In genomic region chr13:50026788-50027473, GRCh38 we compare ENCODE assay signal across 13 cellular contexts. TPM values are rescaled to one million over a fixed set of nuclear protein-coding genes. Genes with fewer than 3 reads are reported as not detected.
DNase-seq lines count a peak whose midpoint lies in the region; ATAC-seq and TF ChIP-seq lines count a peak whose summit lies in the region.
"Had no signal": no experiment of that assay in that cellular context is flagged by ENCODE, and none has a peak within 500 bp of the region (broad histone marks: within the 10 kb centered on the region; RNA-seq: fewer than 3 reads in every experiment).

No MANE protein-coding gene starts in this region.

- H3K36me3 ChIP-seq in gastrocnemius medialis (peaks cover 0 to 7% of the 10 kb centered on the region in 2 donors), SK-N-SH (replicated peaks in 1 of 2; ENCODE audit: control insufficient read depth in 1 of 2, insufficient read depth in 2 of 2, low read length in 1 of 2) (peaks cover 3 to 22% of the 10 kb centered on the region in 2 experiments)

- H3K4me3 ChIP-seq in gastrocnemius medialis (no peak overlapping the region), SK-N-SH (ENCODE audit: low read depth in 2 of 2, low read length in 1 of 2) (no peak overlapping the region)

- no peaks in the 10 kb centered on the region for H3K27me3 ChIP-seq in gastrocnemius medialis
- H3K27me3 ChIP-seq in SK-N-SH (ENCODE audit: insufficient read depth) = no peaks in the 10 kb centered on the region
- H3K27me3 ChIP-seq: neutrophil had no signal

- no peaks in the 10 kb centered on the region for H4K20me1 ChIP-seq in SK-N-SH (ENCODE audit: insufficient read depth)

- H3K9me3 Mint-ChIP-seq in WTC11 (no peaks in the 10 kb centered on the region), CD14-positive monocyte (peaks cover 0 to 2% (median 0%) of the 10 kb centered on the region in 7 donors)
- H3K9me3 Mint-ChIP-seq in activated naive CD4-positive, alpha-beta T cell treated with anti-CD3 and anti-CD28 coated beads for 36 hours = no peaks in the 10 kb centered on the region
- H3K9me3 Mint-ChIP-seq: CD8-positive, alpha-beta T cell had no signal

- H3K9me3 ChIP-seq in gastrocnemius medialis = no peaks in the 10 kb centered on the region
- H3K9me3 ChIP-seq in SK-N-SH = no peaks in the 10 kb centered on the region; the same call in 1 of the 2 replicates
- H3K9me3 ChIP-seq: neutrophil had no signal

- H2AFZ ChIP-seq in SK-N-SH (ENCODE audit: low read depth) = no peak overlapping the region

- H3K27ac Mint-ChIP-seq in WTC11 = peak overlapping the region; percentile 69; the same call in 1 of the 2 replicates
- H3K27ac Mint-ChIP-seq in CD14-positive monocyte = peak overlapping the region in 1 of 7 donors; percentile 63
- no peak overlapping the region for H3K27ac Mint-ChIP-seq in activated naive CD4-positive, alpha-beta T cell treated with anti-CD3 and anti-CD28 coated beads for 36 hours
- H3K27ac Mint-ChIP-seq: CD8-positive, alpha-beta T cell had no signal

- H3K4me3 Mint-ChIP-seq in WTC11 = no peak overlapping the region
- H3K4me3 Mint-ChIP-seq in CD14-positive monocyte = no peak overlapping the region
- no peak overlapping the region for H3K4me3 Mint-ChIP-seq in activated naive CD4-positive, alpha-beta T cell treated with anti-CD3 and anti-CD28 coated beads for 36 hours
- H3K4me3 Mint-ChIP-seq: CD8-positive, alpha-beta T cell had no signal

- H3K4me1 Mint-ChIP-seq in WTC11 = peaks cover 5% of the 10 kb centered on the region; the same call in 1 of the 2 replicates
- H3K4me1 Mint-ChIP-seq in CD14-positive monocyte = no peaks in the 10 kb centered on the region
- peaks cover 6% of the 10 kb centered on the region for H3K4me1 Mint-ChIP-seq in activated naive CD4-positive, alpha-beta T cell treated with anti-CD3 and anti-CD28 coated beads for 36 hours (ENCODE audit: low read depth)

- ATAC-seq in GM19468 (IDR thresholded peaks at IDR 0.05; ENCODE audit: extremely low read depth, unreplicated experiment) = peak; percentile 94
- peak; percentile 97 for ATAC-seq in HG03045 (IDR thresholded peaks at IDR 0.05; ENCODE audit: unreplicated experiment)
- no peak for ATAC-seq in WTC11
- no peak for ATAC-seq in gastrocnemius medialis
- ATAC-seq: CD8-positive, alpha-beta T cell had no signal

- no peak overlapping the region for H3K9ac ChIP-seq in SK-N-SH

- H3K27me3 Mint-ChIP-seq in WTC11 (ENCODE audit: low read depth) (no peaks in the 10 kb centered on the region), CD14-positive monocyte (ENCODE audit: low read depth in 3 of 3) (no peaks in the 10 kb centered on the region)
- no peaks in the 10 kb centered on the region for H3K27me3 Mint-ChIP-seq in activated naive CD4-positive, alpha-beta T cell treated with anti-CD3 and anti-CD28 coated beads for 36 hours (ENCODE audit: low read depth)

- DNase-seq in GM13977 (ENCODE audit: low spot score) (peak; percentile 48), WTC11 (ENCODE audit: low spot score) (no peak), CD14-positive monocyte (ENCODE audit: low spot score) (no peak), gastrocnemius medialis (no peak), SK-N-SH (no peak)
- DNase-seq in activated naive CD4-positive, alpha-beta T cell treated with anti-CD3 and anti-CD28 coated beads for 36 hours = no peak
- DNase-seq: CD8-positive, alpha-beta T cell; dermis blood vessel endothelial cell; H7; NCI-H187 had no signal

- no peaks in the 10 kb centered on the region for H3K36me3 Mint-ChIP-seq in WTC11
- peaks cover 53 to 62% of the 10 kb centered on the region in 2 donors for H3K36me3 Mint-ChIP-seq in CD14-positive monocyte
- H3K36me3 Mint-ChIP-seq in activated naive CD4-positive, alpha-beta T cell treated with anti-CD3 and anti-CD28 coated beads for 36 hours (ENCODE audit: low read depth) = peaks cover 15% of the 10 kb centered on the region

- H3K4me1 ChIP-seq in gastrocnemius medialis (no peaks in the 10 kb centered on the region), SK-N-SH (ENCODE audit: control insufficient read depth in 1 of 2, insufficient read depth in 2 of 2, low read depth in 1 of 2, low read length in 1 of 2) (peaks cover 0 to 3% of the 10 kb centered on the region in 2 experiments; a peak in 2 of 4 replicates)

- TF ChIP-seq CTCF in GM13977 (IDR thresholded peaks at IDR 0.05; ENCODE audit: extremely low read depth, insufficient read depth, missing control alignments) = no peak
- no peak for TF ChIP-seq CTCF in WTC11 (IDR thresholded peaks at IDR 0.05)
- no peak for TF ChIP-seq CTCF in CD14-positive monocyte (IDR thresholded peaks at IDR 0.05)
- no peak for TF ChIP-seq CTCF in gastrocnemius medialis (IDR thresholded peaks at IDR 0.05 in 4 of 5, conservative IDR thresholded peaks at IDR 0.05 in 1 of 5)
- TF ChIP-seq CTCF in SK-N-SH (IDR thresholded peaks at IDR 0.05) = no peak

- intact Hi-C loops in CD14-positive monocyte (cut with micrococcal nuclease) = no loop called here
- intact Hi-C loops in gastrocnemius medialis (cut with DNase I; ENCODE audit: low total_unique reads) = no loop called here
- intact Hi-C loops in activated naive CD4-positive, alpha-beta T cell treated with anti-CD3 and anti-CD28 coated beads for 36 hours (cut with micrococcal nuclease) = no loop called here

- H3K27ac ChIP-seq in gastrocnemius medialis = no peak overlapping the region
- no peak overlapping the region for H3K27ac ChIP-seq in SK-N-SH (ENCODE audit: low read depth in 2 of 2, low read length in 1 of 2)
- H3K27ac ChIP-seq: neutrophil had no signal

- no peak overlapping the region for H3K4me2 ChIP-seq in SK-N-SH

- no peaks in the 10 kb centered on the region for H3K9me2 ChIP-seq in SK-N-SH

- no peaks in the 10 kb centered on the region; the same call in 1 of the 2 replicates for H3K79me2 ChIP-seq in SK-N-SH (ENCODE audit: insufficient read depth)

- 93% methylated on average over 2 of the region's 2 CpGs for WGBS in SK-N-SH (ENCODE audit: low lambda C conversion rate)

- peaks cover 26% of the 10 kb centered on the region for H3F3A ChIP-seq in SK-N-SH (replicated peaks; ENCODE audit: insufficient read depth)

- in situ Hi-C loops in GM13977 (cut with MboI; ENCODE audit: low pct_unique_long_range_greater_than_20kb, low sequenced_read_pairs, unreplicated experiment) (no loop called here), gastrocnemius medialis (cut with MboI; ENCODE audit: low sequenced_read_pairs in 4 of 4) (no loop called here)

- POLR2A ChIA-PET in WTC11 (lab: Charles Lee) (no interaction called here), SK-N-SH (lab: Yijun Ruan, JAX) (no interaction called here)

- TF ChIP-seq RAD21 in SK-N-SH (IDR thresholded peaks at IDR 0.05; ENCODE audit: low read length) = no peak

- no peak for TF ChIP-seq EP300 in SK-N-SH (IDR thresholded peaks at IDR 0.05; ENCODE audit: borderline replicate concordance in 1 of 2, low read depth in 1 of 2, low read length in 1 of 2)

- CTCF ChIA-PET in WTC11 (lab: Charles Lee) = no interaction called here
- CTCF ChIA-PET in SK-N-SH (lab: Yijun Ruan, JAX) = interaction anchor here (1.0 kb wide), 1 partner anchor 28 kb away, joined by 3 read pairs; no protein-coding TSS in a partner anchor
- CTCF ChIA-PET in activated naive CD4-positive, alpha-beta T cell treated with anti-CD3 and anti-CD28 coated beads for 36 hours (lab: Charles Lee) = interaction anchor here (0.7 kb wide), 1 partner anchor 262 kb away, joined by 3 read pairs; no protein-coding TSS in a partner anchor

- no peak for TF ChIP-seq POLR2A in gastrocnemius medialis (IDR thresholded peaks at IDR 0.05)

TF ChIP-seq in WTC11, 78 proteins besides CTCF, POLR2A, EP300 and RAD21 (continues in another document):
- no peak for TF ChIP-seq ZNF232 (CRISPR knock-in tag; IDR thresholded peaks at IDR 0.05)
- no peak for TF ChIP-seq MXD4 (CRISPR knock-in tag; IDR thresholded peaks at IDR 0.05; ENCODE audit: borderline replicate concordance)
- no peak for TF ChIP-seq MLX (CRISPR knock-in tag; IDR thresholded peaks at IDR 0.05)
- no peak for TF ChIP-seq NR3C1 (CRISPR knock-in tag; conservative IDR thresholded peaks at IDR 0.05; ENCODE audit: low read depth)

TF ChIP-seq in SK-N-SH, 30 proteins besides CTCF, POLR2A, EP300 and RAD21 (continues in another document):
- TF ChIP-seq MEF2A (IDR thresholded peaks at IDR 0.05; ENCODE audit: borderline replicate concordance, low read depth) (no peak), YY1 (IDR thresholded peaks at IDR 0.05; ENCODE audit: low read depth) (no peak), ELF1 (IDR thresholded peaks at IDR 0.05) (no peak), JUND (IDR thresholded peaks at IDR 0.05) (no peak)
- TF ChIP-seq, protein P1, sequence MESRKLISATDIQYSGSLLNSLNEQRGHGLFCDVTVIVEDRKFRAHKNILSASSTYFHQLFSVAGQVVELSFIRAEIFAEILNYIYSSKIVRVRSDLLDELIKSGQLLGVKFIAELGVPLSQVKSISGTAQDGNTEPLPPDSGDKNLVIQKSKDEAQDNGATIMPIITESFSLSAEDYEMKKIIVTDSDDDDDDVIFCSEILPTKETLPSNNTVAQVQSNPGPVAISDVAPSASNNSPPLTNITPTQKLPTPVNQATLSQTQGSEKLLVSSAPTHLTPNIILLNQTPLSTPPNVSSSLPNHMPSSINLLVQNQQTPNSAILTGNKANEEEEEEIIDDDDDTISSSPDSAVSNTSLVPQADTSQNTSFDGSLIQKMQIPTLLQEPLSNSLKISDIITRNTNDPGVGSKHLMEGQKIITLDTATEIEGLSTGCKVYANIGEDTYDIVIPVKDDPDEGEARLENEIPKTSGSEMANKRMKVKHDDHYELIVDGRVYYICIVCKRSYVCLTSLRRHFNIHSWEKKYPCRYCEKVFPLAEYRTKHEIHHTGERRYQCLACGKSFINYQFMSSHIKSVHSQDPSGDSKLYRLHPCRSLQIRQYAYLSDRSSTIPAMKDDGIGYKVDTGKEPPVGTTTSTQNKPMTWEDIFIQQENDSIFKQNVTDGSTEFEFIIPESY (IDR thresholded peaks at IDR 0.05; ENCODE audit: borderline replicate concordance, low read depth) = no peak

RNA-seq across cellular contexts. Expression of gene KCNRG, which starts 11.7 kb away (rescaled TPM):
- total RNA-seq in WTC11 (2021) (0.21 to 1.1 TPM (median 0.32 TPM) in 3 replicates), gastrocnemius medialis (under 1 TPM in 2 of 4 donors, not detected in 2; 0.66 to 0.72 TPM)
- polyA plus RNA-seq in CD14-positive monocyte (under 1 TPM in 1 of 2 donors, not detected in 1; 0.15 TPM), SK-N-SH (2012; rRNA removed) (0.97 and 1.1 TPM in 2 replicates)
- polyA plus RNA-seq in SK-N-SH (2012; cell fraction: cytosol; rRNA removed) = 1.2 and 1.4 TPM in 2 replicates
- polyA plus RNA-seq in SK-N-SH (2012; cell fraction: nucleus; rRNA removed) = 0.58 and 1.0 TPM in 2 replicates
- not detected for total RNA-seq in activated naive CD4-positive, alpha-beta T cell treated with anti-CD3 and anti-CD28 coated beads for 36 hours

RNA-seq across cellular contexts. Expression of gene TRIM13, which starts 30.1 kb away (rescaled TPM):
- total RNA-seq in WTC11 (2021) = 27.5 to 29.1 TPM (median 27.6 TPM) in 3 replicates
- polyA plus RNA-seq in CD14-positive monocyte = 1 to 10 TPM; 5.8 to 6.1 TPM
- total RNA-seq in gastrocnemius medialis = 10 to 100 TPM; 11.4 to 21.5 (median 19.1) TPM
- polyA plus RNA-seq in SK-N-SH (2012; rRNA removed) = 8.3 and 12.9 TPM in 2 replicates
- 11.0 and 13.1 TPM in 2 replicates for polyA plus RNA-seq in SK-N-SH (2012; cell fraction: cytosol; rRNA removed)
- 13.8 and 26.9 TPM in 2 replicates for polyA plus RNA-seq in SK-N-SH (2012; cell fraction: nucleus; rRNA removed)
- 10 to 100 TPM; 15.5 to 15.8 TPM for total RNA-seq in activated naive CD4-positive, alpha-beta T cell treated with anti-CD3 and anti-CD28 coated beads for 36 hours

Comparison
In these comparisons a context has a peak if more than half of its experiments do, and no peak if none do; other contexts are left out.
1. ATAC-seq: peak in GM19468 (single experiment) and HG03045 (single experiment); none in WTC11 (single experiment) and gastrocnemius medialis (0 of 2).